1 cellular context compared by ENCODE assay signal in the genomic region with DNA sequence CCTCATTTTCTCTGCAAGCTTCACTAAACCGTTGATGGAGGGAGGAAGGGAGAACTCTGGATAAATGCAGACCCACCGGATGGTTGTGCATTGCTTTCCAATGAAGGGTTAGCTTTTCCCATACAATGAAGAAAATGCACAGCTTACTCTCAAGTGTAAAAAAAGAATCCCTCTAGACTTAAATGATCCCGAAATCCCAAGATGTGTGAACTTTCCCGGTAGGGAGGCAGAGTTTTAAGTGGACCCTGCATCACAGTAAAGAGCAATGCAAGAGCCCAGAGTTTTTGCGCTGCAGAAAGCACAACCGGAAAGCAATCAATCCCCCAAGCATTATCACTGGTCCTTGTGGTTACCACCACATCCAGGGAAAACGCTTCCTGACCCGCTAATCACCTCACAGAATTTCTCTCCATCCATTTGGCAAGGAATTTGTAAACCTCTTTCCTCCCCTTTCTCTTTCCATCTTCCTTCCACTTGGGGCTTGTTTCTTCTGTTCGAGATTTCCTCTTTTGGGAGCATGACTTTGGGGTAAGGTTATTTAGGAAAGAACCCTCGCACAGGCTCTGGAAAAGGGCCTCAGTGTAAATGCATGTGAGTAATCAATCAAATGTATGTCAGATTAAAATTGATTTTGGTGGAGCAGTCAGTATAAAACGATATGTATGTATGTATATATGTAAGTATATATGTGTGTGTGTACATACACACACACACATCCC.
TF ChIP-seq lines count a peak whose summit lies in the region.

No MANE protein-coding gene starts in this region.

TF ChIP-seq in GM23338, 12 proteins besides CTCF, POLR2A, EP300 and RAD21 (continued from another document):
- TF ChIP-seq, protein P1, sequence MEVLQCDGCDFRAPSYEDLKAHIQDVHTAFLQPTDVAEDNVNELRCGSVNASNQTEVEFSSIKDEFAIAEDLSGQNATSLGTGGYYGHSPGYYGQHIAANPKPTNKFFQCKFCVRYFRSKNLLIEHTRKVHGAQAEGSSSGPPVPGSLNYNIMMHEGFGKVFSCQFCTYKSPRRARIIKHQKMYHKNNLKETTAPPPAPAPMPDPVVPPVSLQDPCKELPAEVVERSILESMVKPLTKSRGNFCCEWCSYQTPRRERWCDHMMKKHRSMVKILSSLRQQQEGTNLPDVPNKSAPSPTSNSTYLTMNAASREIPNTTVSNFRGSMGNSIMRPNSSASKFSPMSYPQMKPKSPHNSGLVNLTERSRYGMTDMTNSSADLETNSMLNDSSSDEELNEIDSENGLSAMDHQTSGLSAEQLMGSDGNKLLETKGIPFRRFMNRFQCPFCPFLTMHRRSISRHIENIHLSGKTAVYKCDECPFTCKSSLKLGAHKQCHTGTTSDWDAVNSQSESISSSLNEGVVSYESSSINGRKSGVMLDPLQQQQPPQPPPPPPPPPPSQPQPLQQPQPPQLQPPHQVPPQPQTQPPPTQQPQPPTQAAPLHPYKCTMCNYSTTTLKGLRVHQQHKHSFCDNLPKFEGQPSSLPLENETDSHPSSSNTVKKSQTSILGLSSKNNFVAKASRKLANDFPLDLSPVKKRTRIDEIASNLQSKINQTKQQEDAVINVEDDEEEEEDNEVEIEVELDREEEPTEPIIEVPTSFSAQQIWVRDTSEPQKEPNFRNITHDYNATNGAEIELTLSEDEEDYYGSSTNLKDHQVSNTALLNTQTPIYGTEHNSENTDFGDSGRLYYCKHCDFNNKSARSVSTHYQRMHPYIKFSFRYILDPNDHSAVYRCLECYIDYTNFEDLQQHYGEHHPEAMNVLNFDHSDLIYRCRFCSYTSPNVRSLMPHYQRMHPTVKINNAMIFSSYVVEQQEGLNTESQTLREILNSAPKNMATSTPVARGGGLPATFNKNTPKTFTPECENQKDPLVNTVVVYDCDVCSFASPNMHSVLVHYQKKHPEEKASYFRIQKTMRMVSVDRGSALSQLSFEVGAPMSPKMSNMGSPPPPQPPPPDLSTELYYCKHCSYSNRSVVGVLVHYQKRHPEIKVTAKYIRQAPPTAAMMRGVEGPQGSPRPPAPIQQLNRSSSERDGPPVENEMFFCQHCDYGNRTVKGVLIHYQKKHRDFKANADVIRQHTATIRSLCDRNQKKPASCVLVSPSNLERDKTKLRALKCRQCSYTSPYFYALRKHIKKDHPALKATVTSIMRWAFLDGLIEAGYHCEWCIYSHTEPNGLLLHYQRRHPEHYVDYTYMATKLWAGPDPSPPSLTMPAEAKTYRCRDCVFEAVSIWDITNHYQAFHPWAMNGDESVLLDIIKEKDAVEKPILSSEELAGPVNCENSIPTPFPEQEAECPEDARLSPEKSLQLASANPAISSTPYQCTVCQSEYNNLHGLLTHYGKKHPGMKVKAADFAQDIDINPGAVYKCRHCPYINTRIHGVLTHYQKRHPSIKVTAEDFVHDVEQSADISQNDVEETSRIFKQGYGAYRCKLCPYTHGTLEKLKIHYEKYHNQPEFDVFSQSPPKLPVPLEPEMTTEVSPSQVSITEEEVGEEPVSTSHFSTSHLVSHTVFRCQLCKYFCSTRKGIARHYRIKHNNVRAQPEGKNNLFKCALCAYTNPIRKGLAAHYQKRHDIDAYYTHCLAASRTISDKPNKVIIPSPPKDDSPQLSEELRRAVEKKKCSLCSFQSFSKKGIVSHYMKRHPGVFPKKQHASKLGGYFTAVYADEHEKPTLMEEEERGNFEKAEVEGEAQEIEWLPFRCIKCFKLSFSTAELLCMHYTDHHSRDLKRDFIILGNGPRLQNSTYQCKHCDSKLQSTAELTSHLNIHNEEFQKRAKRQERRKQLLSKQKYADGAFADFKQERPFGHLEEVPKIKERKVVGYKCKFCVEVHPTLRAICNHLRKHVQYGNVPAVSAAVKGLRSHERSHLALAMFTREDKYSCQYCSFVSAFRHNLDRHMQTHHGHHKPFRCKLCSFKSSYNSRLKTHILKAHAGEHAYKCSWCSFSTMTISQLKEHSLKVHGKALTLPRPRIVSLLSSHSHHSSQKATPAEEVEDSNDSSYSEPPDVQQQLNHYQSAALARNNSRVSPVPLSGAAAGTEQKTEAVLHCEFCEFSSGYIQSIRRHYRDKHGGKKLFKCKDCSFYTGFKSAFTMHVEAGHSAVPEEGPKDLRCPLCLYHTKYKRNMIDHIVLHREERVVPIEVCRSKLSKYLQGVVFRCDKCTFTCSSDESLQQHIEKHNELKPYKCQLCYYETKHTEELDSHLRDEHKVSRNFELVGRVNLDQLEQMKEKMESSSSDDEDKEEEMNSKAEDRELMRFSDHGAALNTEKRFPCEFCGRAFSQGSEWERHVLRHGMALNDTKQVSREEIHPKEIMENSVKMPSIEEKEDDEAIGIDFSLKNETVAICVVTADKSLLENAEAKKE (CRISPR knock-in tag; IDR thresholded peaks at IDR 0.05), result no peak
- no peak for TF ChIP-seq CREB1 (CRISPR knock-in tag; IDR thresholded peaks at IDR 0.05; ENCODE audit: low read depth)
